In genomic region chr7:105826143-105826542, GRCh38 we compare ENCODE assay signal across 18 cellular contexts. TPM values are rescaled to one million over a fixed set of nuclear protein-coding genes. Genes with fewer than 3 reads are reported as not detected.
DNase-seq lines count a peak whose midpoint lies in the region; ATAC-seq, FAIRE-seq and TF ChIP-seq lines count a peak whose summit lies in the region.
"Had no signal": no experiment of that assay in that cellular context is flagged by ENCODE, and none has a peak within 500 bp of the region (broad histone marks: within the 10 kb centered on the region; RNA-seq: fewer than 3 reads in every experiment).

No MANE protein-coding gene starts in this region.

- TF ChIP-seq EP300 in HepG2 (IDR thresholded peaks at IDR 0.05; ENCODE audit: low read depth in 2 of 2, low read length in 2 of 2) (no peak), HepG2 (CRISPR knock-in tag; IDR thresholded peaks at IDR 0.05; ENCODE audit: borderline replicate concordance) (no peak)

- no peak overlapping the region for H3K4me2 ChIP-seq in HepG2 (ENCODE audit: low read depth, low read length)

- no TSS peak for BruUV-seq in HepG2 (replicated peaks; lab: Mats Ljungman, UMichigan)

- H3K4me1 ChIP-seq in HepG2 (ENCODE audit: insufficient read depth, low read length), result peaks cover 56% of the 10 kb centered on the region

- no peaks in the 10 kb centered on the region for H3K79me2 ChIP-seq in HepG2 (ENCODE audit: insufficient read depth, low read length)

- intact Hi-C loops in HepG2 (cut with micrococcal nuclease; ENCODE audit: unreplicated experiment), result no loop called here

- H3K27ac ChIP-seq in 22Rv1 (peak overlapping the region; percentile 20; the same call in 1 of the 2 replicates), HepG2 (ENCODE audit: extremely low read length, insufficient read depth, low read length) (no peak overlapping the region)

- no peak for TF ChIP-seq CTCF in 22Rv1 (IDR thresholded peaks at IDR 0.05)
- TF ChIP-seq CTCF in cardiac fibroblast (IDR thresholded peaks at IDR 0.05; ENCODE audit: low read depth, low read length), result no peak
- TF ChIP-seq CTCF in HepG2 (CRISPR knock-in tag; IDR thresholded peaks at IDR 0.05), result no peak
- no peak for TF ChIP-seq CTCF in GM10248 (IDR thresholded peaks at IDR 0.05; ENCODE audit: control extremely low read depth, extremely low read depth, low read depth, missing control alignments)

- FAIRE-seq in HepG2 (lab: Jason Lieb, UNC), result no peak
- FAIRE-seq: HTR-8/SVneo, keratinocyte had no signal

- no peak for TF ChIP-seq POLR2A in HepG2 (IDR thresholded peaks at IDR 0.05; ENCODE audit: insufficient read depth in 1 of 2, low read depth in 2 of 2, low read length in 2 of 2)

- no peak overlapping the region for H3K9ac ChIP-seq in HepG2 (ENCODE audit: insufficient read depth, low read depth, low read length)

- in situ Hi-C loops in HepG2 (cut with HindIII; ENCODE audit: extremely low pct_ligation_motif_present, low pct_unique_long_range_greater_than_20kb), result no loop called here

- DNase-seq in GM04504 (ENCODE audit: low read depth) (peak; percentile 83), cardiac fibroblast (ENCODE audit: low read depth in 2 of 2) (peak; percentile 73 to 74), HepG2 (ENCODE audit: low spot score) (no peak), GM10248 (ENCODE audit: extremely low spot score) (no peak), NCI-H2081 treated with DMSO at 0.1 percent for 48 hours (lab: John Stamatoyannopoulos, UW) (no peak), iPS-NIHi7 (ENCODE audit: extremely low spot score) (no peak), dermis blood vessel endothelial cell (no peak)
- DNase-seq: endodermal cell; hippocampal formation; NCI-H1436; NCI-H2171; NCI-H69; SHP77; stimulated activated CD8-positive, alpha-beta memory T cell treated with anti-CD3 and anti-CD28 coated beads, Interleukin-4, amount 100 ng/mL, for 48 hours had no signal

- POLR2A ChIA-PET in HepG2 (lab: Yijun Ruan, JAX) (interaction anchor here (1.1 kb wide), 1 partner anchor 51 kb away, joined by 3 read pairs; the partner anchor contains the start of gene ATXN7L1), GM10248 (lab: Yijun Ruan, JAX) (no interaction called here)

- CTCF ChIA-PET in HepG2 (lab: Yijun Ruan, JAX; ENCODE audit: low intra/inter-chr PET ratio, low total read pairs) (no interaction called here), GM10248 (lab: Yijun Ruan, JAX) (interaction anchor here (1.0 to 1.3 kb wide), 3 partner anchors 15 to 22 kb away, joined by 3 read pairs; no protein-coding TSS in a partner anchor)

- no peak for ATAC-seq in HepG2
- ATAC-seq: activated naive CD4-positive, alpha-beta T cell treated with anti-CD3 and anti-CD28 coated beads, Interleukin-2, amount 50 U/mL, for 72 hours had no signal

- TF ChIP-seq RAD21 in HepG2 (CRISPR knock-in tag; IDR thresholded peaks at IDR 0.05), result no peak

- no peaks in the 10 kb centered on the region for H3K9me3 ChIP-seq in HepG2 (ENCODE audit: low read length)

- no peaks in the 10 kb centered on the region for H3K27me3 ChIP-seq in HepG2 (ENCODE audit: control insufficient read depth in 1 of 2, insufficient read depth in 2 of 2, low read length in 2 of 2)

- H2AFZ ChIP-seq in HepG2 (ENCODE audit: low read length), result no peak overlapping the region

- H4K20me1 ChIP-seq in HepG2 (ENCODE audit: insufficient read depth, low read length), result no peaks in the 10 kb centered on the region

- no peaks in the 10 kb centered on the region for H3K36me3 ChIP-seq in HepG2 (replicated peaks in 1 of 2; ENCODE audit: control insufficient read depth in 1 of 2, insufficient read depth in 2 of 2, low read length in 2 of 2)

- H3K4me3 ChIP-seq in cardiac fibroblast (replicated peaks in 1 of 2; ENCODE audit: low read depth in 2 of 2, low read length in 2 of 2), result no peak overlapping the region
- no peak overlapping the region for H3K4me3 ChIP-seq in HepG2 (replicated peaks in 1 of 3; ENCODE audit: insufficient read depth in 1 of 3, low read depth in 2 of 3, low read length in 3 of 3)

TF ChIP-seq in HepG2, 621 proteins besides CTCF, POLR2A, EP300 and RAD21:
- TF ChIP-seq MXI1 (IDR thresholded peaks at IDR 0.05; ENCODE audit: borderline replicate concordance, low read depth, low read length) (no peak), CEBPB (IDR thresholded peaks at IDR 0.05; ENCODE audit: borderline replicate concordance, low read depth, low read length) (peak; percentile 65), TCF7 (IDR thresholded peaks at IDR 0.05; ENCODE audit: low read depth) (peak; percentile 28; the same call in 1 of the 2 replicates)

RNA-seq across cellular contexts. Expression of gene ATXN7L1, which starts 50.3 kb away (rescaled TPM):
- 7.7 and 7.8 TPM in 2 replicates for total RNA-seq in HepG2 (2016; rRNA removed; fragmentation: Illumina TruSeq; extraction: Trizol)
- total RNA-seq in HepG2 (2016; cell fraction: cytosol; rRNA removed; fragmentation: Illumina TruSeq; extraction: Trizol; ENCODE audit: low read depth), result 5.5 and 6.6 TPM in 2 replicates
- 6.4 and 8.4 TPM in 2 replicates for total RNA-seq in HepG2 (2016; cell fraction: insoluble cytoplasmic fraction; rRNA removed; fragmentation: Illumina TruSeq; extraction: Trizol)
- 6.2 and 7.4 TPM in 2 replicates for total RNA-seq in HepG2 (2016; cell fraction: membrane; rRNA removed; fragmentation: Illumina TruSeq; extraction: Trizol)
- total RNA-seq in HepG2 (2016; cell fraction: nucleus; rRNA removed; fragmentation: Illumina TruSeq; extraction: Trizol), result 11.2 and 17.2 TPM in 2 replicates
- polyA plus RNA-seq in HepG2 (2011; rRNA removed), result 4.1 and 4.3 TPM in 2 replicates
- 1.3 and 1.7 TPM in 2 replicates for polyA plus RNA-seq in HepG2 (2011; cell fraction: cytosol; rRNA removed)
- polyA plus RNA-seq in HepG2 (2011; cell fraction: nucleus; rRNA removed), result 11.3 and 12.0 TPM in 2 replicates
- polyA plus RNA-seq in HepG2 (2012), result 4.3 and 5.7 TPM in 2 replicates
- polyA plus RNA-seq in HepG2 (2016; cell fraction: cytosol; fragmentation: Illumina TruSeq; extraction: Trizol; ENCODE audit: low read depth), result 7.6 and 8.7 TPM in 2 replicates
- polyA plus RNA-seq in HepG2 (2016; cell fraction: insoluble cytoplasmic fraction; fragmentation: Illumina TruSeq; extraction: Trizol; ENCODE audit: low read depth), result 7.7 and 8.4 TPM in 2 replicates
- 7.2 and 7.9 TPM in 2 replicates for polyA plus RNA-seq in HepG2 (2016; cell fraction: membrane; fragmentation: Illumina TruSeq; extraction: Trizol; ENCODE audit: low read depth)
- polyA plus RNA-seq in HepG2 (2016; cell fraction: nucleus; fragmentation: Illumina TruSeq; extraction: Trizol; ENCODE audit: insufficient read depth, low read depth), result 19.9 and 21.6 TPM in 2 replicates
- polyA minus RNA-seq in HepG2 (2011; rRNA and poly(A)+ RNA removed; ENCODE audit: low replicate concordance), result 6.4 and 6.7 TPM in 2 replicates
- polyA minus RNA-seq in HepG2 (2011; cell fraction: cytosol; rRNA and poly(A)+ RNA removed), result 1.5 and 4.4 TPM in 2 replicates
- polyA minus RNA-seq in HepG2 (2011; cell fraction: nucleus; rRNA and poly(A)+ RNA removed), result 16.5 and 21.3 TPM in 2 replicates
- total RNA-seq in dermis blood vessel endothelial cell, result 5.8 and 8.8 TPM in 2 replicates

Comparison
In these comparisons a context has a peak if more than half of its experiments do, and no peak if none do; other contexts are left out.
1. DNase-seq: peak in GM04504 (single experiment) and cardiac fibroblast (2 of 2); none in HepG2 (single experiment), GM10248 (single experiment), NCI-H2081 treated with DMSO at 0.1 percent for 48 hours (single experiment), iPS-NIHi7 (single experiment) and dermis blood vessel endothelial cell (single experiment).